Comparison of ENCODE assay signal across 8 cellular contexts in the genomic region with DNA sequence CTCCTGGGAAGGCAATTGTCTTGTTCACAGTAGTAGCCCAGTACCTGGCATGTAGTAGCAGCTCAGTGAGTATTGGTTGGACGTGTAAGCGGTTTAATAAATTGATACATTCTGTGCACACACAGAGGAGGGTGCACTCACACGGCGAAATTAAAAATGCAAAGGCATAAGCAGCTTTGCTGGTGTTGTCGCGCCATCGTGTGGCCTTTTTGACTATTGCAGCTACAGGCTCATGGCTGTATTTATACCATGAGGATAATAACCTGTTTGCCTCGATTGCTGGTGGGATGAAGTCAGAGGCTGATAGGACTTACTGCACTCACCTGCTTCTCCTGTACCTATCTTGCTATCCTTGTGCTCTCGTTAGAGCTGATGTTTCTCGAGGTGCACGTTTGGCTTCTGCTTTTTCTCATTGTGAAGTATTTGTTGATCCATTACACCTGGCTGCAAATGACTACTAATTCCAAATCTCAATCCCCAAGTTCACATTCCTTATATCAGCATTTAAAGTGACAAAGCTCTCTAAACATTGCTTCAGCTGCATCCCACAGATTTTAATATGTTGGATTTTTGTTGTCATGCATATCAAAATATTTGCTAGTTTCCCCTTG.
DNase-seq lines count a peak whose midpoint lies in the region; ATAC-seq and TF ChIP-seq lines count a peak whose summit lies in the region.

No MANE protein-coding gene starts in this region.

- WGBS in heart left ventricle, 4 donors, result 0 to 2% (median 2%) methylated on average over 11 of the region's 11 CpGs

- no peaks in the 10 kb centered on the region for H3K36me3 ChIP-seq in Loucy (ENCODE audit: insufficient read depth, low read length)
- no peaks in the 10 kb centered on the region for H3K36me3 ChIP-seq in SJCRH30
- H3K36me3 ChIP-seq in heart left ventricle, result no peaks in the 10 kb centered on the region

- no peaks in the 10 kb centered on the region for H3K36me3 Mint-ChIP-seq in activated naive CD8-positive, alpha-beta T cell

- no peak overlapping the region for H3K9ac ChIP-seq in Loucy (ENCODE audit: low read depth, low read length, poor library complexity, severe bottlenecking)

- H3K4me1 ChIP-seq in Loucy (ENCODE audit: insufficient read depth, low read length, poor library complexity, severe bottlenecking), result no peaks in the 10 kb centered on the region
- no peaks in the 10 kb centered on the region for H3K4me1 ChIP-seq in SJCRH30
- no peaks in the 10 kb centered on the region for H3K4me1 ChIP-seq in heart left ventricle

- peak overlapping the region; percentile 47 for H3K4me2 ChIP-seq in Loucy (ENCODE audit: low read depth, low read length, poor library complexity, severe bottlenecking)

- H3K27ac ChIP-seq in SJCRH30 (no peak overlapping the region), heart left ventricle (no peak overlapping the region)

- peak; percentile 97 for TF ChIP-seq CTCF in Loucy (conservative IDR thresholded peaks at IDR 0.05; ENCODE audit: low read length)
- TF ChIP-seq CTCF in heart left ventricle (IDR thresholded peaks at IDR 0.05), result peak; percentile 77 to 93 (median 84)

- ATAC-seq in GM21825 (IDR thresholded peaks at IDR 0.05; ENCODE audit: unreplicated experiment) (peak; percentile 77), heart left ventricle (peak in 3 of 4 donors; percentile 60 to 86 (median 73))

- intact Hi-C loops in heart left ventricle (cut with DNase I), result loop anchor here in 3 of 10 donors (1.0 to 10.0 kb wide), 3 partner anchors 221 to 671 kb away; no protein-coding TSS in a partner anchor

- H3K9me3 ChIP-seq in Loucy (ENCODE audit: insufficient read depth, low read depth, low read length), result peaks cover 8% of the 10 kb centered on the region; the same call in 1 of the 2 replicates
- no peaks in the 10 kb centered on the region for H3K9me3 ChIP-seq in SJCRH30 (replicated peaks)
- H3K9me3 ChIP-seq in heart left ventricle, result peaks cover 0 to 16% (median 3%) of the 10 kb centered on the region in 12 donors

- no peak overlapping the region for H3K4me3 ChIP-seq in Loucy (ENCODE audit: low read length, poor library complexity, severe bottlenecking)
- H3K4me3 ChIP-seq in SJCRH30, result no peak overlapping the region
- H3K4me3 ChIP-seq in heart left ventricle, result no peak overlapping the region

- no peaks in the 10 kb centered on the region for H4K20me1 ChIP-seq in Loucy (ENCODE audit: insufficient read depth, low read length, poor library complexity, severe bottlenecking)

- no peak for TF ChIP-seq POLR2A in heart left ventricle (IDR thresholded peaks at IDR 0.05)

- H3K27me3 ChIP-seq in Loucy (ENCODE audit: insufficient read depth, low read length, poor library complexity, severe bottlenecking) (no peaks in the 10 kb centered on the region), SJCRH30 (no peaks in the 10 kb centered on the region), heart left ventricle (peaks cover 0 to 16% (median 5%) of the 10 kb centered on the region in 9 donors)

- H3F3A ChIP-seq in Loucy (ENCODE audit: low read depth), result no peaks in the 10 kb centered on the region

- H3K9me2 ChIP-seq in Loucy (replicated peaks; ENCODE audit: low read depth, low read length), result no peaks in the 10 kb centered on the region

- H3K27ac Mint-ChIP-seq in activated naive CD8-positive, alpha-beta T cell, result no peak overlapping the region

- no peaks in the 10 kb centered on the region for H3K79me2 ChIP-seq in Loucy (ENCODE audit: insufficient read depth, low read length)

- H3K4me3 Mint-ChIP-seq in activated naive CD8-positive, alpha-beta T cell, result peak overlapping the region; percentile 20

- DNase-seq in EL (peak; percentile 57), SJCRH30 (peak; percentile 58 to 80), heart left ventricle (peak; percentile 45 to 78 (median 64)), renal cortical epithelial cell (ENCODE audit: low read depth) (peak; percentile 42), mesenteric fat pad (ENCODE audit: low spot score) (no peak)

- H3K4me1 Mint-ChIP-seq in activated naive CD8-positive, alpha-beta T cell (ENCODE audit: low read depth), result peaks cover 3% of the 10 kb centered on the region

- H3K27me3 Mint-ChIP-seq in activated naive CD8-positive, alpha-beta T cell, result peaks cover 7% of the 10 kb centered on the region

- peaks cover 7% of the 10 kb centered on the region for H3K9me3 Mint-ChIP-seq in activated naive CD8-positive, alpha-beta T cell (ENCODE audit: low read depth)

- 0 out of 2 replicates have a peak overlapping the region, but pooled peaks have one; percentile 10 for H2AFZ ChIP-seq in Loucy (ENCODE audit: low read length)
